Comparison of ENCODE assay signal across 24 cellular contexts in the genomic region with DNA sequence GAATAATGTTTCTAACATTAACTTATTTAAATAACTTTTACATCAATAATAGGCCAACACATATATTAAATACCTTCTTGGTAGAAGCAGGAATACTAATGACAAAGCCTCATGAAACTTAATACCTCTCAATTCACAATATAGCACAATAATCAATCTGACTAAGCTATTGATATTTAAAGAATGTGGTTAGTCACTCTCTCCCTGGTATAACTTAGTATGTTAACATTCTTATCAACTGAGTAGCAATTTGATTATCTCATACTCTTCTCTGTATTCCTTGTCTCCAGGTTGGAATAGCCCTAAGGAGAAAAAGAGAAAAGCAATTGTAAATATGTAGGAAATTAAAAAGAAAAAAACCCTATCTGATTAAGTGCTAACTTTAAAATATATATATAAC. TPM values are rescaled to one million over a fixed set of nuclear protein-coding genes. Genes with fewer than 3 reads are reported as not detected.
DNase-seq lines count a peak whose midpoint lies in the region; FAIRE-seq and TF ChIP-seq lines count a peak whose summit lies in the region.
"Had no signal": no experiment of that assay in that cellular context is flagged by ENCODE, and none has a peak within 500 bp of the region (broad histone marks: within the 10 kb centered on the region; RNA-seq: fewer than 3 reads in every experiment).

No MANE protein-coding gene starts in this region.

- intact Hi-C loops in dorsolateral prefrontal cortex (cut with DNase I): no loop called here

- H3K27me3 ChIP-seq in dorsolateral prefrontal cortex: no peaks in the 10 kb centered on the region
- H3K27me3 ChIP-seq: gastrocnemius medialis had no signal

- FAIRE-seq in RCC 7860 (lab: Jason Lieb, UNC): no peak
- FAIRE-seq: endothelial cell of umbilical vein, GM12892 had no signal

- H3K4me3 ChIP-seq in choroid plexus epithelial cell (ENCODE audit: low read depth, low read length): no peak overlapping the region
- no peak overlapping the region for H3K4me3 ChIP-seq in dorsolateral prefrontal cortex
- H3K4me3 ChIP-seq: gastrocnemius medialis, psoas muscle, thoracic aorta had no signal

- DNase-seq in GM03348 (ENCODE audit: low spot score) (peak; percentile 43), RCC 7860 (ENCODE audit: low spot score) (peak; percentile 22), choroid plexus epithelial cell (ENCODE audit: low read depth) (peak; percentile 28), renal cortical epithelial cell (ENCODE audit: low read depth) (peak; percentile 35), DMS 273 (lab: John Stamatoyannopoulos, UW; ENCODE audit: unreplicated experiment) (no peak), dorsolateral prefrontal cortex (no peak), NCI-H146 (lab: John Stamatoyannopoulos, UW) (no peak), T1000 (lab: John Stamatoyannopoulos, UW) (no peak)
- DNase-seq: activated CD4-positive, alpha-beta T cell treated with anti-CD3 and anti-CD28 coated beads, Interleukin-2, amount 50 U/mL, for 1 hour; activated CD8-positive, alpha-beta memory T cell treated with anti-CD3 and anti-CD28 coated beads, Interleukin-2, amount 50 U/mL, for 4 hours; AML-193; CD8-positive, alpha-beta memory T cell; gastrocnemius medialis; NCI-H1092 treated with DMSO at 0.1 percent for 48 hours; NCI-H2081; NK-92 treated with Interleukin-12 subunit alpha and Interleukin-12 subunit beta, amount 100 ng/mL, for 24 hours; psoas muscle; stimulated activated CD4-positive, alpha-beta T cell treated with anti-CD3 and anti-CD28 coated beads, Interleukin-2, amount 100 ng/mL, for 48 hours; stimulated activated naive B cell treated with anti-CD40 and anti-IgM and Interleukin-4, amounts not matched to agents 10 μg/mL and 1 μg/mL and 100 μg/mL, for 72 hours; T-helper 17 cell; WERI-Rb-1 had no signal

- TF ChIP-seq CTCF in choroid plexus epithelial cell (conservative IDR thresholded peaks at IDR 0.05; ENCODE audit: low read depth, low read length): no peak
- no peak for TF ChIP-seq CTCF in dorsolateral prefrontal cortex (IDR thresholded peaks at IDR 0.05 in 54 of 56, conservative IDR thresholded peaks at IDR 0.05 in 2 of 56; ENCODE audit: low read depth in 1 of 56, partially characterized antibody in 56 of 56)

- no peak overlapping the region for H3K27ac ChIP-seq in dorsolateral prefrontal cortex
- H3K27ac ChIP-seq: gastrocnemius medialis, psoas muscle, thoracic aorta, WERI-Rb-1 had no signal

RNA-seq across cellular contexts. Expression of a gene that starts 4.9 kb away (rescaled TPM):
- total RNA-seq in renal cortical epithelial cell (12.2 and 19.1 TPM in 2 replicates), dorsolateral prefrontal cortex (10 to 100 TPM; 20.2 to 40.7 (median 30.1) TPM)

RNA-seq across cellular contexts. Expression of a gene that starts 28.8 kb away (rescaled TPM):
- 5.7 and 12.2 TPM in 2 replicates for total RNA-seq in renal cortical epithelial cell
- total RNA-seq in dorsolateral prefrontal cortex: 10 to 100 TPM in 78 of 120 experiments, 1 to 10 TPM in 42; 5.8 to 17.1 (median 10.8) TPM

Comparison
In these comparisons a context has a peak if more than half of its experiments do, and no peak if none do; other contexts are left out.
1. DNase-seq: peak in GM03348 (single experiment), RCC 7860 (single experiment), choroid plexus epithelial cell (single experiment) and renal cortical epithelial cell (single experiment); none in DMS 273 (single experiment), dorsolateral prefrontal cortex (0 of 10), NCI-H146 (single experiment) and T1000 (single experiment).